ENCODE assay signal across 23 cellular contexts in the genomic region with DNA sequence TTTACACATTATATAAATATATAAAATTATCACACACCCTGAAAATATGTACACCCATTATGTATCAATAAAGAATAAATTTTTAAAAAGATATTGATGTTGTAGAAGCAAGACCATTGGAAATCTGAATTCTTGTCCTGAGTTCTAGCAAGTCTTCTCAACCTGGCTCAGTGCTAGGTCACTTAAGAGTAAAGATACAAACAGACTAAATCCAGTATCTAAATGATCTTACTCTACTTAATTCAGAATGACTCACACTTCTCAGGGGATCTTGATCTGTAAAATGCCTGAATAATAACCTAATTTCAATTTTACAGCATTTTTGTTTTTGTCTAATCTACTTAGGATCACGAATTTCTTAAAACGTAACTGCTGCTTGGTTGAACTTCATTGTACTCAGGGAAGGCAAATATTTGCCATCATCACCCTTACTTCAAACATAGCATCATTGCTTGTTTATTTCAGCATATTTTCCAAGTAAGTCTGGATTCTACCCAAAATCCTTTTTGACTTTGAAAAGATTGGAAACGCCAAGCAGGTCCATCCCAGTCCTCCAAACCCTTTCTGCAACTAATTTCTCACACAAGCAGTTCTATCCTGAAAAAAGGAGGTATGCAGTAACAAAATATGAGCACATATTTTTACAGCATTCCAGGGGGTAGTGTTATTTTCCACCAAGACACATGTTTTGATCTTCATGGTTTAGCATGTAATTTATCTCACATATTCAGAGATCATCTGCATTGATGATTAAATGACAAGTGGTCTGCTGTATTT.
DNase-seq lines count a peak whose midpoint lies in the region; ATAC-seq, FAIRE-seq and TF ChIP-seq lines count a peak whose summit lies in the region.
"Had no signal": no experiment of that assay in that cellular context is flagged by ENCODE, and none has a peak within 500 bp of the region (broad histone marks: within the 10 kb centered on the region; RNA-seq: fewer than 3 reads in every experiment).

No MANE protein-coding gene starts in this region.

- no peak overlapping the region for H3K27ac Mint-ChIP-seq in T-helper 2 cell treated with Interferon-gamma antibody and Interleukin-4, amounts not matched to agents 5 μg/mL and 100 μg/mL, for 36 hours
- H3K27ac Mint-ChIP-seq: H9 had no signal

- no peak for TF ChIP-seq EP300 in A549 (IDR thresholded peaks at IDR 0.05)

- BruUV-seq in PC-3 (replicated peaks; lab: Mats Ljungman, UMichigan), result no TSS peak

- 0 out of 2 replicates have a peak overlapping the region, but pooled peaks have one; percentile 4 for H2AFZ ChIP-seq in PC-3 (ENCODE audit: low read length)

- TF ChIP-seq CTCF in A549 (IDR thresholded peaks at IDR 0.05) (no peak), PC-3 (conservative IDR thresholded peaks at IDR 0.05; ENCODE audit: low read depth, low read length) (no peak), choroid plexus epithelial cell (conservative IDR thresholded peaks at IDR 0.05; ENCODE audit: low read depth, low read length) (no peak)

- 0 out of 3 replicates have a peak, but pooled peaks cover 5% of the 10 kb centered on the region for H3K9me3 ChIP-seq in A549
- no peaks in the 10 kb centered on the region for H3K9me3 ChIP-seq in PC-3 (ENCODE audit: low read length)
- no peaks in the 10 kb centered on the region for H3K9me3 ChIP-seq in MG63
- H3K9me3 ChIP-seq: BE2C had no signal

- H3K4me2 ChIP-seq in A549 (peak overlapping the region; percentile 62), PC-3 (ENCODE audit: low read length) (no peak overlapping the region)

- no peaks in the 10 kb centered on the region for H3K36me3 ChIP-seq in PC-3 (ENCODE audit: low read depth, low read length)
- H3K36me3 ChIP-seq in MG63, result no peaks in the 10 kb centered on the region
- H3K36me3 ChIP-seq: BE2C had no signal

- TF ChIP-seq POLR2A in A549 (IDR thresholded peaks at IDR 0.05; ENCODE audit: low read length), result no peak

- 0 out of 5 replicates have a peak, but pooled peaks of 1 of the 2 experiments have one; percentile 1 for TF ChIP-seq RAD21 in A549 (conservative IDR thresholded peaks at IDR 0.05 in 1 of 2, IDR thresholded peaks at IDR 0.05 in 1 of 2)

- H3F3A ChIP-seq in PC-3 (ENCODE audit: low read length, unreplicated experiment), result no peaks in the 10 kb centered on the region

- H3K36me3 Mint-ChIP-seq in T-helper 2 cell treated with Interferon-gamma antibody and Interleukin-4, amounts not matched to agents 5 μg/mL and 100 μg/mL, for 36 hours (ENCODE audit: low read depth), result no peaks in the 10 kb centered on the region

- FAIRE-seq in A549 (lab: Jason Lieb, UNC), result peak; percentile 93
- FAIRE-seq: D721Med, HepG2 had no signal

- H3K4me3 ChIP-seq in A549 (no peak overlapping the region), PC-3 (ENCODE audit: low read length) (no peak overlapping the region), choroid plexus epithelial cell (ENCODE audit: low read depth, low read length) (no peak overlapping the region), MG63 (no peak overlapping the region)
- H3K4me3 ChIP-seq: SK-N-MC had no signal

- H3K27me3 ChIP-seq in PC-3 (ENCODE audit: low read length), result no peaks in the 10 kb centered on the region
- H3K27me3 ChIP-seq in MG63, result no peaks in the 10 kb centered on the region
- H3K27me3 ChIP-seq: BE2C had no signal

- CTCF ChIA-PET in A549 (lab: Yijun Ruan, JAX) (no interaction called here), PC-3 (lab: Charles Lee) (no interaction called here)

- DNase-seq in A549 (ENCODE audit: low read depth in 1 of 2, low spot score in 1 of 2) (peak in 1 of 2 experiments; percentile 74), ELR (ENCODE audit: low read depth) (peak; percentile 15), PC-3 (peak; percentile 29), choroid plexus epithelial cell (ENCODE audit: low read depth) (peak; percentile 35), NCI-H526 (lab: John Stamatoyannopoulos, UW) (no peak), MG63 (no peak)
- DNase-seq in T-helper 2 cell treated with Interferon-gamma antibody and Interleukin-4, amounts not matched to agents 5 μg/mL and 100 μg/mL, for 36 hours (ENCODE audit: low spot score), result no peak
- DNase-seq: 8988T, BE2C, H9, KG1, MV-4-11, NCI-H1105 treated with DMSO at 0.1 percent for 48 hours, NCI-H2081, NCI-H2171 treated with DMSO at 0.1 percent for 48 hours, NCI-H524 treated with DMSO at 0.1 percent for 48 hours, OCI-M1, Right ventricle myocardium superior had no signal

- 12% methylated on average over 3 of the region's 3 CpGs for WGBS in A549 (ENCODE audit: missing lambda C conversion rate)

- H4K20me1 ChIP-seq in PC-3 (ENCODE audit: low read length), result no peaks in the 10 kb centered on the region

- H3K27ac ChIP-seq in A549, result peak overlapping the region; percentile 31 to 62
- H3K27ac ChIP-seq in PC-3 (ENCODE audit: low read length), result peak overlapping the region; percentile 38
- H3K27ac ChIP-seq: HL-60, SK-N-MC had no signal

- H3K4me1 ChIP-seq in A549 (peaks cover 13% of the 10 kb centered on the region), PC-3 (ENCODE audit: insufficient read depth, low read length) (peaks cover 10% of the 10 kb centered on the region; the same call in 1 of the 2 replicates)
- H3K4me1 ChIP-seq: BE2C had no signal

- ATAC-seq in A549 (peak in 1 of 2 experiments; percentile 74; a peak in 4 of 6 replicates), PC-3 (peak; percentile 88), GM18861 (IDR thresholded peaks at IDR 0.05; ENCODE audit: unreplicated experiment) (no peak)
- ATAC-seq: HepG2 had no signal

- H3K27me3 Mint-ChIP-seq in T-helper 2 cell treated with Interferon-gamma antibody and Interleukin-4, amounts not matched to agents 5 μg/mL and 100 μg/mL, for 36 hours (ENCODE audit: low read depth), result no peaks in the 10 kb centered on the region

- H3K9me2 ChIP-seq in PC-3 (replicated peaks; ENCODE audit: low read length), result no peaks in the 10 kb centered on the region

- no peaks in the 10 kb centered on the region for H3K9me3 Mint-ChIP-seq in T-helper 2 cell treated with Interferon-gamma antibody and Interleukin-4, amounts not matched to agents 5 μg/mL and 100 μg/mL, for 36 hours
- H3K9me3 Mint-ChIP-seq: H9 had no signal

- no peaks in the 10 kb centered on the region for H3K79me2 ChIP-seq in PC-3 (ENCODE audit: low read length)

- no peak overlapping the region for H3K9ac ChIP-seq in PC-3 (ENCODE audit: low read length)

- intact Hi-C loops in PC-3 (cut with micrococcal nuclease), result loop anchor here (1.0 kb wide), 1 partner anchor 8 kb away; no protein-coding TSS in a partner anchor

- no peak overlapping the region for H3K4me3 Mint-ChIP-seq in T-helper 2 cell treated with Interferon-gamma antibody and Interleukin-4, amounts not matched to agents 5 μg/mL and 100 μg/mL, for 36 hours
- H3K4me3 Mint-ChIP-seq: H9 had no signal

- no peaks in the 10 kb centered on the region for H3K4me1 Mint-ChIP-seq in T-helper 2 cell treated with Interferon-gamma antibody and Interleukin-4, amounts not matched to agents 5 μg/mL and 100 μg/mL, for 36 hours (ENCODE audit: low read depth)
- H3K4me1 Mint-ChIP-seq: H9 had no signal

- POLR2A ChIA-PET in A549 (lab: Yijun Ruan, JAX) (no interaction called here), PC-3 (lab: Charles Lee; ENCODE audit: unreplicated experiment) (no interaction called here)

TF ChIP-seq in A549, 52 proteins besides CTCF, POLR2A, EP300 and RAD21:
- TF ChIP-seq FOSL2 (IDR thresholded peaks at IDR 0.05), result no peak
- TF ChIP-seq FOSL2 (CRISPR knock-in tag; IDR thresholded peaks at IDR 0.05), result peak; percentile 48
- TF ChIP-seq, protein P1, sequence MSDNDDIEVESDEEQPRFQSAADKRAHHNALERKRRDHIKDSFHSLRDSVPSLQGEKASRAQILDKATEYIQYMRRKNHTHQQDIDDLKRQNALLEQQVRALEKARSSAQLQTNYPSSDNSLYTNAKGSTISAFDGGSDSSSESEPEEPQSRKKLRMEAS (IDR thresholded peaks at IDR 0.05), result no peak
- peak; percentile 89 for TF ChIP-seq GATA3 (IDR thresholded peaks at IDR 0.05; ENCODE audit: borderline replicate concordance)
- no peak for TF ChIP-seq ESRRA (IDR thresholded peaks at IDR 0.05; ENCODE audit: borderline replicate concordance, low read length)
- no peak for TF ChIP-seq RNF2 (IDR thresholded peaks at IDR 0.05; ENCODE audit: borderline replicate concordance, low read depth)
- no peak for TF ChIP-seq KDM1A (IDR thresholded peaks at IDR 0.05; ENCODE audit: low read depth)
- TF ChIP-seq JUNB (IDR thresholded peaks at IDR 0.05), result 0 out of 2 replicates have a peak, but pooled peaks have one; percentile 19

Comparison
In these comparisons a context has a peak if more than half of its experiments do, and no peak if none do; other contexts are left out.
1. DNase-seq: peak in ELR (single experiment), PC-3 (single experiment) and choroid plexus epithelial cell (single experiment); none in NCI-H526 (0 of 2), MG63 (single experiment) and T-helper 2 cell treated with Interferon-gamma antibody and Interleukin-4, amounts not matched to agents 5 μg/mL and 100 μg/mL, for 36 hours (single experiment).